Comparison of ENCODE assay signal across 8 cellular contexts in the genomic region with DNA sequence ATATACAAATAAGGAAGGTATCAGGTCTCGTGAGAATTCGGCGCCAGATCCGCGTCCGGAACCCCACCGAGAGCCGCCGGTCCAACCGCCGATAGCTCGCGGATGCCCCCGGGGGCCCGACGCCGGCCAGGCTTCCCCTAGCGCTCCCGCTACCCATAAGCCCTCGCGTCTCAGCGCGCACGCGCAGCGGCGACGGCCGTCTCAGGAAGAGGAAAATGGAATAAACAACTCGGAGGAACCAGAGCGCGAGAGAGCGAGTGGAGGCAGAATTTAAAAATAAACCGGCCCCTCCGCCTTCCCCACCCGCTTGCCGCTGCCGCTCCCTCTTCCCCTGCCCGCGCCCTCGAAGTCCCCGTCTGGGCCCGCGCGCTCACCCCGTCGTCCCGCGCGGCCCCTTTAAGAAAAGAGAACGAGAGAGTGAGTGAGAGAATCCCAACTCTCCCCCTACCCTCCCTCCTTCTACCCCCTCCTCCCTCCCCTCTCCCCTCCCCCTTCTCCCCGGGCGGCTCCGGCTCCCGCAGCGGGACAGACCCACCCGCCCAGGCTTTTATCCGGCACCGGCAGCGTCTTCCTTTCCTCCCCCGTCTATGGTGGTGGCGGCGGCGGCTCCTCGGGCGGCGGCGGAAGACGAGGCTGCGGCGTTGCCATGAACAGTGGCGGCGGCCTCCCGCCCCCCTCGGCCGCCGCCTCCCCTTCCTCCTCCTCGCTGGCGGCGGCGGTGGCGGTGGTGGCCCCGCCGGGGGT. TPM values are rescaled to one million over a fixed set of nuclear protein-coding genes. Genes with fewer than 3 reads are reported as not detected.
DNase-seq lines count a peak whose midpoint lies in the region; ATAC-seq and TF ChIP-seq lines count a peak whose summit lies in the region.

A gene with protein sequence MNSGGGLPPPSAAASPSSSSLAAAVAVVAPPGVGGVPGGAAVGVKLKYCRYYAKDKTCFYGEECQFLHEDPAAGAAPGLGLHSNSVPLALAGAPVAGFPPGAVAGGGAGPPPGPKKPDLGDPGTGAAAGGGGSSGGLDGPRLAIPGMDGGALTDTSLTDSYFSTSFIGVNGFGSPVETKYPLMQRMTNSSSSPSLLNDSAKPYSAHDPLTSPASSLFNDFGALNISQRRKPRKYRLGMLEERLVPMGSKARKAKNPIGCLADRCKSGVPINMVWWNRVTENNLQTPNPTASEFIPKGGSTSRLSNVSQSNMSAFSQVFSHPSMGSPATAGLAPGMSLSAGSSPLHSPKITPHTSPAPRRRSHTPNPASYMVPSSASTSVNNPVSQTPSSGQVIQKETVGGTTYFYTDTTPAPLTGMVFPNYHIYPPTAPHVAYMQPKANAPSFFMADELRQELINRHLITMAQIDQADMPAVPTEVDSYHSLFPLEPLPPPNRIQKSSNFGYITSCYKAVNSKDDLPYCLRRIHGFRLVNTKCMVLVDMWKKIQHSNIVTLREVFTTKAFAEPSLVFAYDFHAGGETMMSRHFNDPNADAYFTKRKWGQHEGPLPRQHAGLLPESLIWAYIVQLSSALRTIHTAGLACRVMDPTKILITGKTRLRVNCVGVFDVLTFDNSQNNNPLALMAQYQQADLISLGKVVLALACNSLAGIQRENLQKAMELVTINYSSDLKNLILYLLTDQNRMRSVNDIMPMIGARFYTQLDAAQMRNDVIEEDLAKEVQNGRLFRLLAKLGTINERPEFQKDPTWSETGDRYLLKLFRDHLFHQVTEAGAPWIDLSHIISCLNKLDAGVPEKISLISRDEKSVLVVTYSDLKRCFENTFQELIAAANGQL (plus strand): TSS at position 534 of the 744 bp plus-strand sequence. CDS start 113 bp downstream, at position 647.

- H3K27ac ChIP-seq in KMS-11, result peak within 1 kb of the TSS; percentile 90
- peak within 1 kb of the TSS; percentile 93 for H3K27ac ChIP-seq in RWPE2 (ENCODE audit: poor library complexity, severe bottlenecking)

- peaks cover 45% of the 10 kb centered on the region for H3K79me2 ChIP-seq in KMS-11 (ENCODE audit: insufficient read depth, low read depth)

- H3K9me3 Mint-ChIP-seq in activated T-helper 2 cell treated with anti-CD3 and anti-CD28 coated beads, Interferon-gamma antibody, Interleukin-2, Interleukin-4, amounts not matched to agents 10 μg/mL and 5 μg/mL and 100 μg/mL, durations not matched to agents 14 hours and 24 hours and 36 hours, result no peaks in the 10 kb centered on the region
- no peaks in the 10 kb centered on the region for H3K9me3 Mint-ChIP-seq in natural killer cell treated with Interleukin-12 subunit alpha and Interleukin-12 subunit beta and Interleukin-15 and Interleukin-18, amount 100 ng/mL, for 72 hours

- peaks cover 38% of the 10 kb centered on the region for H3K4me1 Mint-ChIP-seq in activated T-helper 2 cell treated with anti-CD3 and anti-CD28 coated beads, Interferon-gamma antibody, Interleukin-2, Interleukin-4, amounts not matched to agents 10 μg/mL and 5 μg/mL and 100 μg/mL, durations not matched to agents 14 hours and 24 hours and 36 hours (ENCODE audit: low read depth)
- H3K4me1 Mint-ChIP-seq in natural killer cell treated with Interleukin-12 subunit alpha and Interleukin-12 subunit beta and Interleukin-15 and Interleukin-18, amount 100 ng/mL, for 72 hours (ENCODE audit: low read depth in 2 of 2), result peaks cover 34 to 57% of the 10 kb centered on the region in 2 donors

- H3K4me3 ChIP-seq in KMS-11 (IDR thresholded peaks at IDR 0.05; ENCODE audit: insufficient read depth, low read depth, low read length) (no peak within 1 kb of the TSS), RWPE2 (ENCODE audit: severe bottlenecking) (peak within 1 kb of the TSS; percentile 94)

- intact Hi-C loops in activated T-helper 2 cell treated with anti-CD3 and anti-CD28 coated beads, Interferon-gamma antibody, Interleukin-2, Interleukin-4, amounts not matched to agents 10 μg/mL and 5 μg/mL and 100 μg/mL, durations not matched to agents 14 hours and 24 hours and 36 hours (cut with micrococcal nuclease), result loop anchor here (2.0 to 10.0 kb wide), 6 partner anchors 131 to 713 kb away; partner anchors contain the start of genes GTF3A, LNX2, MTIF3 and POLR1D

- TF ChIP-seq CTCF in KMS-11 (conservative IDR thresholded peaks at IDR 0.05; ENCODE audit: low read depth, low read length) (no peak), RWPE2 (IDR thresholded peaks at IDR 0.05; ENCODE audit: poor library complexity, severe bottlenecking) (no peak)

- H3K36me3 Mint-ChIP-seq in activated T-helper 2 cell treated with anti-CD3 and anti-CD28 coated beads, Interferon-gamma antibody, Interleukin-2, Interleukin-4, amounts not matched to agents 10 μg/mL and 5 μg/mL and 100 μg/mL, durations not matched to agents 14 hours and 24 hours and 36 hours (ENCODE audit: low read depth), result peaks cover 12% of the 10 kb centered on the region
- peaks cover 8% of the 10 kb centered on the region for H3K36me3 Mint-ChIP-seq in natural killer cell treated with Interleukin-12 subunit alpha and Interleukin-12 subunit beta and Interleukin-15 and Interleukin-18, amount 100 ng/mL, for 72 hours

- H3K4me1 ChIP-seq in KMS-11 (ENCODE audit: low read depth, poor library complexity, severe bottlenecking), result peaks cover 6% of the 10 kb centered on the region
- peaks cover 11% of the 10 kb centered on the region for H3K4me1 ChIP-seq in RWPE2 (ENCODE audit: insufficient read depth, poor library complexity, severe bottlenecking)

- peak within 1 kb of the TSS; percentile 67; the same call in 1 of the 2 replicates for H2AFZ ChIP-seq in KMS-11 (ENCODE audit: low read depth)

- H3K27me3 ChIP-seq in KMS-11 (ENCODE audit: insufficient read depth, low read depth) (no peaks in the 10 kb centered on the region), RWPE2 (ENCODE audit: insufficient read depth, poor library complexity, severe bottlenecking) (no peaks in the 10 kb centered on the region)

- peak; percentile 73 for DNase-seq in DMS79 treated with DMSO at 0.1 percent for 48 hours (lab: John Stamatoyannopoulos, UW)
- peak; percentile 86 for DNase-seq in RWPE2 (ENCODE audit: low spot score)
- peak; percentile 90 for DNase-seq in activated T-helper 2 cell treated with anti-CD3 and anti-CD28 coated beads, Interferon-gamma antibody, Interleukin-2, Interleukin-4, amounts not matched to agents 10 μg/mL and 5 μg/mL and 100 μg/mL, durations not matched to agents 14 hours and 24 hours and 36 hours (ENCODE audit: low spot score)
- DNase-seq in fibroblast of peridontal ligament (ENCODE audit: extremely low read depth), result peak; percentile 89
- peak; percentile 93 for DNase-seq in natural killer cell treated with Interleukin-12 subunit alpha and Interleukin-12 subunit beta and Interleukin-15 and Interleukin-18, amount 100 ng/mL, for 72 hours (ENCODE audit: low spot score)
- peak; percentile 93 for DNase-seq in stimulated activated naive CD8-positive, alpha-beta T cell treated with anti-CD3 and anti-CD28 coated beads, Interleukin-15, Interleukin-2, amounts not matched to agents 100 U/mL and 50 U/mL, for 24 hours

- peak within 1 kb of the TSS; percentile 86 for H3K9ac ChIP-seq in KMS-11

- peak; percentile 36 for ATAC-seq in GM21717 (IDR thresholded peaks at IDR 0.05; ENCODE audit: unreplicated experiment)
- ATAC-seq in RWPE2 (ENCODE audit: low read depth), result peak; percentile 65
- ATAC-seq in natural killer cell treated with Interleukin-12 subunit alpha and Interleukin-12 subunit beta and Interleukin-15 and Interleukin-18, amount 100 ng/mL, for 72 hours, result peak; percentile 84 to 87
- ATAC-seq in stimulated activated naive CD8-positive, alpha-beta T cell treated with anti-CD3 and anti-CD28 coated beads, Interleukin-15, Interleukin-2, amounts not matched to agents 100 U/mL and 50 U/mL, for 24 hours, result peak; percentile 58

- no peaks in the 10 kb centered on the region for H4K20me1 ChIP-seq in KMS-11 (ENCODE audit: insufficient read depth)

- H3K9me3 ChIP-seq in RWPE2 (ENCODE audit: severe bottlenecking), result no peaks in the 10 kb centered on the region

- H3K36me3 ChIP-seq in KMS-11 (ENCODE audit: insufficient read depth) (no peaks in the 10 kb centered on the region), RWPE2 (ENCODE audit: low read depth) (no peaks in the 10 kb centered on the region)

- peak within 1 kb of the TSS; percentile 98 for H3K27ac Mint-ChIP-seq in activated T-helper 2 cell treated with anti-CD3 and anti-CD28 coated beads, Interferon-gamma antibody, Interleukin-2, Interleukin-4, amounts not matched to agents 10 μg/mL and 5 μg/mL and 100 μg/mL, durations not matched to agents 14 hours and 24 hours and 36 hours
- peak within 1 kb of the TSS; percentile 94 to 96 for H3K27ac Mint-ChIP-seq in natural killer cell treated with Interleukin-12 subunit alpha and Interleukin-12 subunit beta and Interleukin-15 and Interleukin-18, amount 100 ng/mL, for 72 hours

- H3K4me2 ChIP-seq in KMS-11, result peak within 1 kb of the TSS; percentile 73

- peak within 1 kb of the TSS; percentile 97 for H3K4me3 Mint-ChIP-seq in activated T-helper 2 cell treated with anti-CD3 and anti-CD28 coated beads, Interferon-gamma antibody, Interleukin-2, Interleukin-4, amounts not matched to agents 10 μg/mL and 5 μg/mL and 100 μg/mL, durations not matched to agents 14 hours and 24 hours and 36 hours (ENCODE audit: low read depth)
- H3K4me3 Mint-ChIP-seq in natural killer cell treated with Interleukin-12 subunit alpha and Interleukin-12 subunit beta and Interleukin-15 and Interleukin-18, amount 100 ng/mL, for 72 hours, result peak within 1 kb of the TSS; percentile 95

- H3K27me3 Mint-ChIP-seq in activated T-helper 2 cell treated with anti-CD3 and anti-CD28 coated beads, Interferon-gamma antibody, Interleukin-2, Interleukin-4, amounts not matched to agents 10 μg/mL and 5 μg/mL and 100 μg/mL, durations not matched to agents 14 hours and 24 hours and 36 hours (ENCODE audit: low read depth), result no peaks in the 10 kb centered on the region
- H3K27me3 Mint-ChIP-seq in natural killer cell treated with Interleukin-12 subunit alpha and Interleukin-12 subunit beta and Interleukin-15 and Interleukin-18, amount 100 ng/mL, for 72 hours, result no peaks in the 10 kb centered on the region

RNA-seq across cellular contexts. Expression of the gene that starts here (rescaled TPM):
- 35.4 and 35.6 TPM in 2 replicates for total RNA-seq in activated T-helper 2 cell treated with anti-CD3 and anti-CD28 coated beads, Interferon-gamma antibody, Interleukin-2, Interleukin-4, amounts not matched to agents 10 μg/mL and 5 μg/mL and 100 μg/mL, durations not matched to agents 14 hours and 24 hours and 36 hours
- 10 to 100 TPM; 38.5 to 43.2 TPM for total RNA-seq in natural killer cell treated with Interleukin-12 subunit alpha and Interleukin-12 subunit beta and Interleukin-15 and Interleukin-18, amount 100 ng/mL, for 72 hours
